In the genomic region with DNA sequence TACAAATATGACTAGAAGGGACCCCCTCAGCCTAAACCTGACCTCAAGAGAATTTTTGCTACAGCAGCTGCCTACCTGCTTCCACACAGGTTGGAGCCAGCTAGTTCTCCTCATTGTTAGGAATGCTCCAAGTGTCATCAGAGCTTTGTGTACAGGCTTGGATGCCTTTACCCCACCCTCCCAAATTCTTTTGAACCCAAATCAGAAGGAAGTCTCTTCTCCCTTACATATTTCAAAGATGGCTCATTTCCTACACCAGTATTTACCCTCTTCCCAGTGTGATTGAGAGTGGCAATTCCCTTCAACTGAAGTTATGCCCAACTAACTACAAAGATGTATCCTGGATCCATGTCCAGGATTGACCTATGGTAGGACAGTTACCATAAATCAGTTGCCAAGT, we compare ENCODE assay signal across 16 cellular contexts.
A peak's percentile ranks its signal among the peaks of the same experiment; 100 is the strongest.
DNase-seq lines count a peak whose midpoint lies in the region; ATAC-seq and TF ChIP-seq lines count a peak whose summit lies in the region.
"Had no signal": no experiment of that assay in that cellular context is flagged by ENCODE, and none has a peak within 500 bp of the region (broad histone marks: within the 10 kb centered on the region; RNA-seq: fewer than 3 reads in every experiment).

No MANE protein-coding gene starts in this region.

- H3K27me3 Mint-ChIP-seq in naive thymus-derived CD8-positive, alpha-beta T cell, result no peaks in the 10 kb centered on the region
- H3K27me3 Mint-ChIP-seq in activated naive CD8-positive, alpha-beta T cell treated with anti-CD3 and anti-CD28 coated beads for 36 hours, result no peaks in the 10 kb centered on the region
- H3K27me3 Mint-ChIP-seq: CD4-positive, CD25-positive, alpha-beta regulatory T cell had no signal

- TF ChIP-seq CTCF in epithelial cell of esophagus (IDR thresholded peaks at IDR 0.05; ENCODE audit: insufficient read depth, low read depth, low read length, missing control alignments), result no peak

- POLR2A ChIA-PET in naive thymus-derived CD8-positive, alpha-beta T cell (lab: Charles Lee), result no interaction called here

- peaks cover 37% of the 10 kb centered on the region for H3K4me1 ChIP-seq in skeletal muscle satellite cell (ENCODE audit: control insufficient read depth, insufficient read depth, low read length)
- H3K4me1 ChIP-seq: BE2C had no signal

- DNase-seq in ELR (ENCODE audit: low read depth) (peak; percentile 32), M059J (ENCODE audit: low read depth) (peak; percentile 36), epithelial cell of esophagus (ENCODE audit: low read depth) (peak; percentile 68), activated T-cell treated with anti-CD3 and anti-CD28 coated beads for 4 hours (no peak)
- no peak for DNase-seq in naive thymus-derived CD8-positive, alpha-beta T cell
- no peak for DNase-seq in activated naive CD8-positive, alpha-beta T cell treated with anti-CD3 and anti-CD28 coated beads for 36 hours
- DNase-seq: BE2C; CD4-positive, CD25-positive, alpha-beta regulatory T cell; DMS153; MV-4-11; NCI-H1694 treated with DMSO at 0.1 percent for 48 hours; NCI-H510A treated with DMSO at 0.1 percent for 48 hours; NCI-H82 had no signal

- H3K27ac Mint-ChIP-seq in naive thymus-derived CD8-positive, alpha-beta T cell, result no peak overlapping the region
- H3K27ac Mint-ChIP-seq in activated naive CD8-positive, alpha-beta T cell treated with anti-CD3 and anti-CD28 coated beads for 36 hours, result no peak overlapping the region
- H3K27ac Mint-ChIP-seq: CD4-positive, CD25-positive, alpha-beta regulatory T cell had no signal

- H3K4me2 ChIP-seq in skeletal muscle satellite cell (ENCODE audit: low read length), result peak overlapping the region; percentile 1

- peaks cover 2 to 41% (median 9%) of the 10 kb centered on the region in 9 donors for H3K9me3 Mint-ChIP-seq in naive thymus-derived CD8-positive, alpha-beta T cell
- H3K9me3 Mint-ChIP-seq in activated naive CD8-positive, alpha-beta T cell treated with anti-CD3 and anti-CD28 coated beads for 36 hours, result peaks cover 2% of the 10 kb centered on the region

- H3K36me3 Mint-ChIP-seq in naive thymus-derived CD8-positive, alpha-beta T cell, result no peaks in the 10 kb centered on the region
- no peaks in the 10 kb centered on the region for H3K36me3 Mint-ChIP-seq in activated naive CD8-positive, alpha-beta T cell treated with anti-CD3 and anti-CD28 coated beads for 36 hours
- H3K36me3 Mint-ChIP-seq: CD4-positive, CD25-positive, alpha-beta regulatory T cell had no signal

- H3K9ac ChIP-seq in skeletal muscle satellite cell (ENCODE audit: low read depth, low read length), result no peak overlapping the region

- H3K36me3 ChIP-seq in skeletal muscle satellite cell (ENCODE audit: insufficient read depth, low read length), result no peaks in the 10 kb centered on the region
- H3K36me3 ChIP-seq: BE2C had no signal

- H3K4me3 Mint-ChIP-seq in naive thymus-derived CD8-positive, alpha-beta T cell, result no peak overlapping the region
- H3K4me3 Mint-ChIP-seq in activated naive CD8-positive, alpha-beta T cell treated with anti-CD3 and anti-CD28 coated beads for 36 hours, result no peak overlapping the region
- H3K4me3 Mint-ChIP-seq: CD4-positive, CD25-positive, alpha-beta regulatory T cell had no signal

- H3K9me3 ChIP-seq in skeletal muscle satellite cell (replicated peaks; ENCODE audit: low read length), result no peaks in the 10 kb centered on the region
- H3K9me3 ChIP-seq: BE2C had no signal

- no peak overlapping the region for H3K4me3 ChIP-seq in epithelial cell of esophagus (ENCODE audit: low read length)
- peak overlapping the region; percentile 3 for H3K4me3 ChIP-seq in skeletal muscle satellite cell (ENCODE audit: low read length)
- H3K4me3 ChIP-seq: K562 had no signal

- H3K27me3 ChIP-seq in skeletal muscle satellite cell (ENCODE audit: control insufficient read depth, insufficient read depth, low read length), result no peaks in the 10 kb centered on the region
- H3K27me3 ChIP-seq: BE2C had no signal

- ATAC-seq in HG03139 (IDR thresholded peaks at IDR 0.05; ENCODE audit: unreplicated experiment), result no peak
- ATAC-seq in naive thymus-derived CD8-positive, alpha-beta T cell, result no peak
- ATAC-seq: K562 had no signal

- H3K4me1 Mint-ChIP-seq in naive thymus-derived CD8-positive, alpha-beta T cell, result no peaks in the 10 kb centered on the region
- H3K4me1 Mint-ChIP-seq in activated naive CD8-positive, alpha-beta T cell treated with anti-CD3 and anti-CD28 coated beads for 36 hours, result no peaks in the 10 kb centered on the region
- H3K4me1 Mint-ChIP-seq: CD4-positive, CD25-positive, alpha-beta regulatory T cell had no signal

Comparison
In these comparisons a context has a peak if more than half of its experiments do, and no peak if none do; other contexts are left out.
1. DNase-seq: peak in ELR (single experiment), M059J (single experiment) and epithelial cell of esophagus (single experiment); none in activated T-cell treated with anti-CD3 and anti-CD28 coated beads for 4 hours (single experiment), naive thymus-derived CD8-positive, alpha-beta T cell (0 of 10) and activated naive CD8-positive, alpha-beta T cell treated with anti-CD3 and anti-CD28 coated beads for 36 hours (single experiment).